ENCODE assay signal across 8 cellular contexts in the genomic region with DNA sequence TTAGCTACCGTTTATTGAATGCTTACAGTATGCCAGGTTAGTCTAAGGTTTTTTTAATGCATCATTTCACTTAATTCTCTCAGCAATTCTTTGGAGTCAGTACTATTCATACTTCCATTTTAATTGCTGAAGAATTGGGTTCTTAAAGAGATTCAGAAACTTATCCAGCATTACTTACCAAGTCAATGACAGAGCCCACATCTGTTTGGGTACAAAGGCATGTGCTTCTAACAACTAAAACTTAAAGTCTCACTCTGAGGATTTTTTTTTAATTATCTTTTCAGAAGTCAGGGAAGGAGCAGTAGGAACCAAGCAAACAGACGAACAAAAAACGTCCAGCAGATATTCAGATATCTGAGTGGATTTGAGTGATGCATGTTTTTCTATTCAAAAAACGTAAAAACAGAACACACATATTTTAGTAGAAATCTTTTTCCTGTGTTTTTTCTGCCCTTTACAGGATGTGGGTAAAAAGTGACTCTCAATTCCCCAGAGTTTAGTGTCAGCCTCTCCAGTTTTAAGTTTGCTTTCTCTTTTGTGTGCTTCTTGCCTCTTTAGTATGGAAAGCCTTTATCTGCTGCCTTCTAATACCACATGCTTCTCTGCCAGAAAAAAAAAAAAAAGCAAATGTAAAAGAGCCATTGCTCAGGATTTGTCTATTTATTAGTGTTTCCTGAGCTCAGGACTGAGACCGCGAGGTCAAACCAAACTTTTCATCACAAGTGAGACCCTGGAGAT.
DNase-seq lines count a peak whose midpoint lies in the region; ATAC-seq lines count a peak whose summit lies in the region.

No MANE protein-coding gene starts in this region.

- H3K4me3 Mint-ChIP-seq in activated CD4-positive, alpha-beta T cell treated with anti-CD3 and anti-CD28 coated beads, Interleukin-2, amount 10 ng/mL, durations not matched to agents 7 days and 5 days = peak overlapping the region; percentile 69
- H3K4me3 Mint-ChIP-seq in activated naive CD8-positive, alpha-beta T cell treated with anti-CD3 and anti-CD28 coated beads, Interleukin-2, amount 50 U/mL, for 24 hours = peak overlapping the region; percentile 70
- H3K4me3 Mint-ChIP-seq in stimulated activated naive B cell treated with anti-CD40 and anti-IgM and Interleukin-4, amounts not matched to agents 10 μg/mL and 1 μg/mL and 100 μg/mL, for 72 hours = peak overlapping the region; percentile 65 to 77

- H3K4me1 Mint-ChIP-seq in activated CD4-positive, alpha-beta T cell treated with anti-CD3 and anti-CD28 coated beads, Interleukin-2, amount 10 ng/mL, durations not matched to agents 7 days and 5 days = peaks cover 44% of the 10 kb centered on the region
- H3K4me1 Mint-ChIP-seq in activated naive CD8-positive, alpha-beta T cell treated with anti-CD3 and anti-CD28 coated beads, Interleukin-2, amount 50 U/mL, for 24 hours = peaks cover 41% of the 10 kb centered on the region
- peaks cover 35 to 51% of the 10 kb centered on the region in 2 donors for H3K4me1 Mint-ChIP-seq in stimulated activated naive B cell treated with anti-CD40 and anti-IgM and Interleukin-4, amounts not matched to agents 10 μg/mL and 1 μg/mL and 100 μg/mL, for 72 hours

- DNase-seq in activated CD4-positive, alpha-beta T cell treated with anti-CD3 and anti-CD28 coated beads, Interleukin-2, amount 10 ng/mL, durations not matched to agents 7 days and 5 days = no peak
- DNase-seq in activated CD4-positive, alpha-beta T cell treated with anti-CD3 and anti-CD28 coated beads, Interleukin-2, amount 50 U/mL, for 4 hours = no peak
- no peak for DNase-seq in activated naive CD8-positive, alpha-beta T cell treated with anti-CD3 and anti-CD28 coated beads, Interleukin-2, amount 50 U/mL, for 24 hours
- DNase-seq in stimulated activated naive B cell treated with anti-CD40 and anti-IgM and Interleukin-4, amounts not matched to agents 10 μg/mL and 1 μg/mL and 100 μg/mL, for 72 hours = no peak
- DNase-seq in NCI-H1417 (lab: John Stamatoyannopoulos, UW) = no peak
- no peak for DNase-seq in C1 segment of cervical spinal cord (lab: John Stamatoyannopoulos, UW)
- DNase-seq in SK-N-DZ (ENCODE audit: low spot score) = no peak

- POLR2A ChIA-PET in activated CD4-positive, alpha-beta T cell treated with anti-CD3 and anti-CD28 coated beads, Interleukin-2, amount 10 ng/mL, durations not matched to agents 7 days and 5 days (lab: Charles Lee) = interaction anchor here (0.7 kb wide), 1 partner anchor 93 kb away, joined by 3 read pairs; no protein-coding TSS in a partner anchor

- CTCF ChIA-PET in activated CD4-positive, alpha-beta T cell treated with anti-CD3 and anti-CD28 coated beads, Interleukin-2, amount 10 ng/mL, durations not matched to agents 7 days and 5 days (lab: Charles Lee) = interaction anchor here (1.3 kb wide), 1 partner anchor 100 kb away, joined by 3 read pairs; no protein-coding TSS in a partner anchor

- H3K36me3 Mint-ChIP-seq in activated CD4-positive, alpha-beta T cell treated with anti-CD3 and anti-CD28 coated beads, Interleukin-2, amount 10 ng/mL, durations not matched to agents 7 days and 5 days (ENCODE audit: low read depth) = no peaks in the 10 kb centered on the region
- H3K36me3 Mint-ChIP-seq in activated naive CD8-positive, alpha-beta T cell treated with anti-CD3 and anti-CD28 coated beads, Interleukin-2, amount 50 U/mL, for 24 hours (ENCODE audit: low read depth) = no peaks in the 10 kb centered on the region
- H3K36me3 Mint-ChIP-seq in stimulated activated naive B cell treated with anti-CD40 and anti-IgM and Interleukin-4, amounts not matched to agents 10 μg/mL and 1 μg/mL and 100 μg/mL, for 72 hours = peaks cover 54 to 71% of the 10 kb centered on the region in 2 donors

- peak; percentile 69 for ATAC-seq in HG03039 (IDR thresholded peaks at IDR 0.05; ENCODE audit: unreplicated experiment)
- peak; percentile 78 for ATAC-seq in activated naive CD8-positive, alpha-beta T cell treated with anti-CD3 and anti-CD28 coated beads, Interleukin-2, amount 50 U/mL, for 24 hours
- peak; percentile 84 to 87 for ATAC-seq in stimulated activated naive B cell treated with anti-CD40 and anti-IgM and Interleukin-4, amounts not matched to agents 10 μg/mL and 1 μg/mL and 100 μg/mL, for 72 hours (replicated peaks)

- no peaks in the 10 kb centered on the region for H3K9me3 Mint-ChIP-seq in activated CD4-positive, alpha-beta T cell treated with anti-CD3 and anti-CD28 coated beads, Interleukin-2, amount 10 ng/mL, durations not matched to agents 7 days and 5 days
- H3K9me3 Mint-ChIP-seq in activated naive CD8-positive, alpha-beta T cell treated with anti-CD3 and anti-CD28 coated beads, Interleukin-2, amount 50 U/mL, for 24 hours = no peaks in the 10 kb centered on the region
- H3K9me3 Mint-ChIP-seq in stimulated activated naive B cell treated with anti-CD40 and anti-IgM and Interleukin-4, amounts not matched to agents 10 μg/mL and 1 μg/mL and 100 μg/mL, for 72 hours = no peaks in the 10 kb centered on the region

- H3K27ac Mint-ChIP-seq in activated CD4-positive, alpha-beta T cell treated with anti-CD3 and anti-CD28 coated beads, Interleukin-2, amount 10 ng/mL, durations not matched to agents 7 days and 5 days = peak overlapping the region; percentile 97
- H3K27ac Mint-ChIP-seq in activated naive CD8-positive, alpha-beta T cell treated with anti-CD3 and anti-CD28 coated beads, Interleukin-2, amount 50 U/mL, for 24 hours = peak overlapping the region; percentile 88
- H3K27ac Mint-ChIP-seq in stimulated activated naive B cell treated with anti-CD40 and anti-IgM and Interleukin-4, amounts not matched to agents 10 μg/mL and 1 μg/mL and 100 μg/mL, for 72 hours = peak overlapping the region; percentile 74

- no peaks in the 10 kb centered on the region for H3K27me3 Mint-ChIP-seq in activated CD4-positive, alpha-beta T cell treated with anti-CD3 and anti-CD28 coated beads, Interleukin-2, amount 10 ng/mL, durations not matched to agents 7 days and 5 days
- no peaks in the 10 kb centered on the region for H3K27me3 Mint-ChIP-seq in activated naive CD8-positive, alpha-beta T cell treated with anti-CD3 and anti-CD28 coated beads, Interleukin-2, amount 50 U/mL, for 24 hours
- no peaks in the 10 kb centered on the region for H3K27me3 Mint-ChIP-seq in stimulated activated naive B cell treated with anti-CD40 and anti-IgM and Interleukin-4, amounts not matched to agents 10 μg/mL and 1 μg/mL and 100 μg/mL, for 72 hours
